In genomic region chr15:79031821-79032220, GRCh38 we compare ENCODE assay signal across 31 cellular contexts. TPM values are rescaled to one million over a fixed set of nuclear protein-coding genes. Genes with fewer than 3 reads are reported as not detected.
"Had no signal": no experiment of that assay in that cellular context is flagged by ENCODE, and none has a peak within 500 bp of the region (broad histone marks: within the 10 kb centered on the region; RNA-seq: fewer than 3 reads in every experiment).

No MANE protein-coding gene starts in this region.

- H3K9me3 ChIP-seq: adrenal gland, body of pancreas, Peyer's patch, SJSA1, SK-N-SH had no signal

- FAIRE-seq: astrocyte, K562, TTC549 had no signal

- H3K4me1 Mint-ChIP-seq: activated CD4-positive, alpha-beta T cell treated with anti-CD3 and anti-CD28 coated beads, Interleukin-2, amount 10 ng/mL, durations not matched to agents 24 days and 14 days had no signal

- ATAC-seq: activated CD8-positive, alpha-beta T cell treated with anti-CD3 and anti-CD28 coated beads for 36 hours; activated naive CD4-positive, alpha-beta T cell treated with anti-CD3 and anti-CD28 coated beads, Interleukin-2, amount 50 U/mL, for 72 hours; body of pancreas; K562; PC-3 had no signal

- H3K27ac ChIP-seq: adrenal gland, body of pancreas, Peyer's patch, SJSA1 had no signal

- H3K27me3 ChIP-seq: adrenal gland, body of pancreas, Peyer's patch, SJSA1 had no signal

- H3K36me3 ChIP-seq: adrenal gland, Peyer's patch, SJSA1 had no signal

- H3K9me3 Mint-ChIP-seq: activated CD4-positive, alpha-beta T cell treated with anti-CD3 and anti-CD28 coated beads, Interleukin-2, amount 10 ng/mL, durations not matched to agents 24 days and 14 days; activated CD8-positive, alpha-beta T cell treated with anti-CD3 and anti-CD28 coated beads for 36 hours; activated naive CD4-positive, alpha-beta T cell treated with anti-CD3 and anti-CD28 coated beads for 36 hours; activated naive CD4-positive, alpha-beta T cell treated with anti-CD3 and anti-CD28 coated beads, Interleukin-2, amount 50 U/mL, for 72 hours; T-helper 1 cell treated with Interleukin-12 subunit alpha and Interleukin-12 subunit beta and Interleukin-4 antibody, amounts not matched to agents 30 μg/mL and 1 μg/mL, for 36 hours; T-helper 2 cell treated with Interferon-gamma antibody and Interleukin-4, amounts not matched to agents 5 μg/mL and 100 μg/mL, for 36 hours had no signal

- H3K9ac ChIP-seq: SK-N-SH had no signal

- H3K36me3 Mint-ChIP-seq: activated naive CD4-positive, alpha-beta T cell treated with anti-CD3 and anti-CD28 coated beads, Interleukin-2, amount 50 U/mL, for 72 hours had no signal

- H3K4me3 Mint-ChIP-seq: activated CD4-positive, alpha-beta T cell treated with anti-CD3 and anti-CD28 coated beads, Interleukin-2, amount 10 ng/mL, durations not matched to agents 24 days and 14 days; activated CD8-positive, alpha-beta T cell treated with anti-CD3 and anti-CD28 coated beads for 36 hours; activated naive CD4-positive, alpha-beta T cell treated with anti-CD3 and anti-CD28 coated beads for 36 hours; T-helper 1 cell treated with Interleukin-12 subunit alpha and Interleukin-12 subunit beta and Interleukin-4 antibody, amounts not matched to agents 30 μg/mL and 1 μg/mL, for 36 hours; T-helper 2 cell treated with Interferon-gamma antibody and Interleukin-4, amounts not matched to agents 5 μg/mL and 100 μg/mL, for 36 hours had no signal

- H3K4me2 ChIP-seq: SK-N-SH had no signal

- H3K4me1 ChIP-seq: adrenal gland, body of pancreas, Peyer's patch, SJSA1 had no signal

- DNase-seq: activated CD4-positive, alpha-beta T cell treated with anti-CD3 and anti-CD28 coated beads, Interleukin-2, amount 10 ng/mL, durations not matched to agents 24 days and 14 days; activated CD4-positive, alpha-beta T cell treated with anti-CD3 and anti-CD28 coated beads, Interleukin-2, amount 50 U/mL, for 4 hours; activated CD8-positive, alpha-beta T cell treated with anti-CD3 and anti-CD28 coated beads for 36 hours; activated gamma-delta T cell treated with Interleukin-2 at 50 U/mL for 16 hours; activated naive CD4-positive, alpha-beta T cell treated with anti-CD3 and anti-CD28 coated beads for 36 hours; activated T-cell treated with anti-CD3 and anti-CD28 coated beads, Interleukin-2, amount 50 U/mL, for 1 hour; adrenal gland; NCI-H1092 treated with DMSO at 0.1 percent for 48 hours; NCI-H1417; NCI-H146; NCI-H187; NCI-H2029 treated with DMSO at 0.1 percent for 48 hours; NCI-H2107; NCI-H2171; NCI-H510A; NCI-H526; NCI-H748 treated with DMSO at 0.1 percent for 48 hours; NK-92 treated with Interleukin-12 subunit alpha and Interleukin-12 subunit beta, amount 100 ng/mL, for 24 hours; PC-3; Peyer's patch; RPMI8226; SHP77 treated with DMSO at 0.1 percent for 48 hours; SK-N-SH had no signal

- H3K27ac Mint-ChIP-seq: activated CD4-positive, alpha-beta T cell treated with anti-CD3 and anti-CD28 coated beads, Interleukin-2, amount 10 ng/mL, durations not matched to agents 24 days and 14 days; activated CD8-positive, alpha-beta T cell treated with anti-CD3 and anti-CD28 coated beads for 36 hours; activated naive CD4-positive, alpha-beta T cell treated with anti-CD3 and anti-CD28 coated beads for 36 hours; activated naive CD4-positive, alpha-beta T cell treated with anti-CD3 and anti-CD28 coated beads, Interleukin-2, amount 50 U/mL, for 72 hours; T-helper 1 cell treated with Interleukin-12 subunit alpha and Interleukin-12 subunit beta and Interleukin-4 antibody, amounts not matched to agents 30 μg/mL and 1 μg/mL, for 36 hours; T-helper 2 cell treated with Interferon-gamma antibody and Interleukin-4, amounts not matched to agents 5 μg/mL and 100 μg/mL, for 36 hours had no signal

- H3K4me3 ChIP-seq: adrenal gland, body of pancreas, K562, Peyer's patch, SJSA1 had no signal

RNA-seq across cellular contexts. Expression of gene RASGRF1, which starts 58.8 kb away (rescaled TPM):
- total RNA-seq: activated CD4-positive, alpha-beta T cell treated with anti-CD3 and anti-CD28 coated beads, Interleukin-2, amount 10 ng/mL, durations not matched to agents 24 days and 14 days; activated CD8-positive, alpha-beta T cell treated with anti-CD3 and anti-CD28 coated beads for 36 hours; activated naive CD4-positive, alpha-beta T cell treated with anti-CD3 and anti-CD28 coated beads for 36 hours; activated naive CD4-positive, alpha-beta T cell treated with anti-CD3 and anti-CD28 coated beads, Interleukin-2, amount 50 U/mL, for 72 hours; PC-3 had no signal
